Comparison of ENCODE assay signal across 8 cellular contexts in genomic region chr6:38570750-38571149, GRCh38.
DNase-seq lines count a peak whose midpoint lies in the region; ATAC-seq and TF ChIP-seq lines count a peak whose summit lies in the region.

No MANE protein-coding gene starts in this region.

- peak overlapping the region; percentile 90 for H3K27ac Mint-ChIP-seq in natural killer cell
- peak overlapping the region in 1 of 2 donors; percentile 88 for H3K27ac Mint-ChIP-seq in natural killer cell treated with Interleukin-12 subunit alpha and Interleukin-12 subunit beta and Interleukin-15 and Interleukin-18, amount 100 ng/mL, for 72 hours

- H3K36me3 Mint-ChIP-seq in natural killer cell, result no peaks in the 10 kb centered on the region
- no peaks in the 10 kb centered on the region for H3K36me3 Mint-ChIP-seq in natural killer cell treated with Interleukin-12 subunit alpha and Interleukin-12 subunit beta and Interleukin-15 and Interleukin-18, amount 100 ng/mL, for 72 hours

- intact Hi-C loops in natural killer cell (cut with micrococcal nuclease), result no loop called here
- intact Hi-C loops in PC-3 (cut with micrococcal nuclease), result loop anchor here (5.0 kb wide), 2 partner anchors 78 to 102 kb away; no protein-coding TSS in a partner anchor

- H3K4me1 ChIP-seq in PC-3 (ENCODE audit: insufficient read depth, low read length) (peaks cover 21% of the 10 kb centered on the region), foreskin keratinocyte (peaks cover 7% of the 10 kb centered on the region)

- H3K4me2 ChIP-seq in PC-3 (ENCODE audit: low read length), result no peak overlapping the region

- H3K9me2 ChIP-seq in PC-3 (replicated peaks; ENCODE audit: low read length), result no peaks in the 10 kb centered on the region

- no peak overlapping the region for H3K4me3 Mint-ChIP-seq in natural killer cell
- H3K4me3 Mint-ChIP-seq in natural killer cell treated with Interleukin-12 subunit alpha and Interleukin-12 subunit beta and Interleukin-15 and Interleukin-18, amount 100 ng/mL, for 72 hours, result no peak overlapping the region

- peaks cover 15 to 18% of the 10 kb centered on the region in 2 donors for H3K4me1 Mint-ChIP-seq in natural killer cell
- H3K4me1 Mint-ChIP-seq in natural killer cell treated with Interleukin-12 subunit alpha and Interleukin-12 subunit beta and Interleukin-15 and Interleukin-18, amount 100 ng/mL, for 72 hours (ENCODE audit: low read depth in 2 of 2), result peaks cover 19 to 22% of the 10 kb centered on the region in 2 donors

- CTCF ChIA-PET in PC-3 (lab: Charles Lee), result interaction anchor here (0.7 to 1.0 kb wide), 2 partner anchors 61 to 780 kb away, joined by 4 to 7 read pairs; no protein-coding TSS in a partner anchor

- ATAC-seq in natural killer cell (no peak), PC-3 (peak; percentile 27; the same call in 1 of the 2 replicates), foreskin keratinocyte (no peak), GM21360 (IDR thresholded peaks at IDR 0.05; ENCODE audit: unreplicated experiment) (no peak), GM19328 (IDR thresholded peaks at IDR 0.05; ENCODE audit: unreplicated experiment) (no peak)
- no peak for ATAC-seq in natural killer cell treated with Interleukin-12 subunit alpha and Interleukin-12 subunit beta and Interleukin-15 and Interleukin-18, amount 100 ng/mL, for 72 hours

- no peaks in the 10 kb centered on the region for H3F3A ChIP-seq in PC-3 (ENCODE audit: low read length, unreplicated experiment)

- no peak overlapping the region for H3K4me3 ChIP-seq in PC-3 (ENCODE audit: low read length)

- no peak for TF ChIP-seq CTCF in natural killer cell (IDR thresholded peaks at IDR 0.05)
- peak; percentile 83 for TF ChIP-seq CTCF in PC-3 (conservative IDR thresholded peaks at IDR 0.05; ENCODE audit: low read depth, low read length)
- peak; percentile 67 for TF ChIP-seq CTCF in foreskin keratinocyte (conservative IDR thresholded peaks at IDR 0.05)

- no TSS peak for BruUV-seq in PC-3 (replicated peaks; lab: Mats Ljungman, UMichigan)

- no peaks in the 10 kb centered on the region for H3K79me2 ChIP-seq in PC-3 (ENCODE audit: low read length)

- DNase-seq in natural killer cell, result no peak
- no peak for DNase-seq in natural killer cell treated with Interleukin-12 subunit alpha and Interleukin-12 subunit beta and Interleukin-15 and Interleukin-18, amount 100 ng/mL, for 72 hours (ENCODE audit: low spot score)
- DNase-seq in PC-3, result peak; percentile 62
- DNase-seq in foreskin keratinocyte, result no peak
- no peak for DNase-seq in stimulated activated CD4-positive, alpha-beta T cell treated with anti-CD3 and anti-CD28 coated beads, Interleukin-15, amount 100 ng/mL, for 24 hours
- DNase-seq in LoVo (ENCODE audit: low spot score), result no peak

- H3K36me3 ChIP-seq in PC-3 (ENCODE audit: low read depth, low read length), result no peaks in the 10 kb centered on the region

- POLR2A ChIA-PET in PC-3 (lab: Charles Lee; ENCODE audit: unreplicated experiment), result interaction anchor here (0.6 kb wide), 1 partner anchor 150 kb away, joined by 5 read pairs; no protein-coding TSS in a partner anchor

- no peaks in the 10 kb centered on the region for H4K20me1 ChIP-seq in PC-3 (ENCODE audit: low read length)

- no peak overlapping the region for H3K9ac ChIP-seq in PC-3 (ENCODE audit: low read length)

- no peaks in the 10 kb centered on the region for H3K9me3 Mint-ChIP-seq in natural killer cell
- H3K9me3 Mint-ChIP-seq in natural killer cell treated with Interleukin-12 subunit alpha and Interleukin-12 subunit beta and Interleukin-15 and Interleukin-18, amount 100 ng/mL, for 72 hours, result no peaks in the 10 kb centered on the region

- no peaks in the 10 kb centered on the region for H3K27me3 Mint-ChIP-seq in natural killer cell (ENCODE audit: low read depth in 2 of 2)
- no peaks in the 10 kb centered on the region for H3K27me3 Mint-ChIP-seq in natural killer cell treated with Interleukin-12 subunit alpha and Interleukin-12 subunit beta and Interleukin-15 and Interleukin-18, amount 100 ng/mL, for 72 hours

- H3K27ac ChIP-seq in PC-3 (ENCODE audit: low read length) (no peak overlapping the region), foreskin keratinocyte (no peak overlapping the region)

- H2AFZ ChIP-seq in PC-3 (ENCODE audit: low read length), result no peak overlapping the region

- no peaks in the 10 kb centered on the region for H3K9me3 ChIP-seq in PC-3 (ENCODE audit: low read length)

- H3K27me3 ChIP-seq in PC-3 (ENCODE audit: low read length) (no peaks in the 10 kb centered on the region), foreskin keratinocyte (no peaks in the 10 kb centered on the region)
